7 cellular contexts compared by ENCODE assay signal in the genomic region with DNA sequence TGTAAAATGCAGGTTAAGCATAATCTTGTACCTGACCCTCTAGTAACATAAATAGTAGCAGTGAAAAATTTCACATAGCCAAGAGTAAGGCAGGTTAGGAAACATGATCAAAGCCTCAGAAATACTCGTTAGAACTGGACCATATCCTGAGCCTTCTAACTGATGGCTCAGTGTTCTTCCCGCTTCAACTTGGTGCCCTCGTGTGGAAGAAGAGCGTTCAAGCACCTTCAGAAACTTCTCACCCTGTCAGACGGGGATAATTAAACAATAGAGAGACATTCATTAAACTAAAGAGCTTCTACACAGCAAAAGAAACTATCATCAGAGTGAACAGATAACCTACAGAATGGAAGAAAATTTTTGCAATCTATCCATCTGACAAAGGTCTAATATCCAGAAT.
DNase-seq lines count a peak whose midpoint lies in the region; ATAC-seq and TF ChIP-seq lines count a peak whose summit lies in the region.

No MANE protein-coding gene starts in this region.

- no peak for TF ChIP-seq EP300 in Ishikawa (IDR thresholded peaks at IDR 0.05; ENCODE audit: borderline replicate concordance)
- TF ChIP-seq EP300 in SK-N-SH (IDR thresholded peaks at IDR 0.05; ENCODE audit: borderline replicate concordance in 1 of 2, low read depth in 1 of 2, low read length in 1 of 2), result no peak
- TF ChIP-seq EP300 in esophagus muscularis mucosa (IDR thresholded peaks at IDR 0.05), result no peak

- POLR2A ChIA-PET in SK-N-SH (lab: Yijun Ruan, JAX), result no interaction called here

- H3K79me2 ChIP-seq in SK-N-SH (ENCODE audit: insufficient read depth), result no peaks in the 10 kb centered on the region

- no peaks in the 10 kb centered on the region for H3K9me2 ChIP-seq in SK-N-SH

- no peak overlapping the region for H3K4me3 ChIP-seq in SK-N-SH (ENCODE audit: low read depth in 2 of 2, low read length in 1 of 2)
- no peak overlapping the region for H3K4me3 ChIP-seq in esophagus muscularis mucosa
- no peak overlapping the region for H3K4me3 ChIP-seq in retinal pigment epithelial cell (ENCODE audit: low read length)

- TF ChIP-seq CTCF in SK-N-SH (IDR thresholded peaks at IDR 0.05) (peak; percentile 61), esophagus muscularis mucosa (IDR thresholded peaks at IDR 0.05) (peak; percentile 22 to 55 (median 24)), retinal pigment epithelial cell (conservative IDR thresholded peaks at IDR 0.05; ENCODE audit: low read depth, low read length) (peak; percentile 76)

- H3K27me3 ChIP-seq in SK-N-SH (ENCODE audit: insufficient read depth) (no peaks in the 10 kb centered on the region), esophagus muscularis mucosa (no peaks in the 10 kb centered on the region)

- DNase-seq in ELR (ENCODE audit: low read depth), result peak; percentile 58
- DNase-seq in SK-N-SH, result peak; percentile 53
- peak; percentile 24 for DNase-seq in esophagus muscularis mucosa (ENCODE audit: extremely low spot score)
- DNase-seq in retinal pigment epithelial cell (ENCODE audit: low read depth), result no peak
- no peak for DNase-seq in globus pallidus (ENCODE audit: low spot score)

- no peak overlapping the region for H2AFZ ChIP-seq in SK-N-SH (ENCODE audit: low read depth)

- WGBS in SK-N-SH (ENCODE audit: low lambda C conversion rate), result 21% methylated on average over 5 of the region's 5 CpGs
- 24% methylated on average over 5 of the region's 5 CpGs for WGBS in esophagus muscularis mucosa

- H3K4me2 ChIP-seq in SK-N-SH, result no peak overlapping the region

- CTCF ChIA-PET in SK-N-SH (lab: Yijun Ruan, JAX), result interaction anchor here (0.5 to 3.8 kb wide), 48 partner anchors 9 to 1271 kb away, joined by 3 to 36 read pairs (median 4); partner anchors contain the start of gene MYOF

- H3K27ac ChIP-seq in SK-N-SH (ENCODE audit: low read depth in 2 of 2, low read length in 1 of 2) (no peak overlapping the region), esophagus muscularis mucosa (replicated peaks in 1 of 4) (no peak overlapping the region)

- H4K20me1 ChIP-seq in SK-N-SH (ENCODE audit: insufficient read depth), result no peaks in the 10 kb centered on the region

- peaks cover 36% of the 10 kb centered on the region for H3F3A ChIP-seq in SK-N-SH (replicated peaks; ENCODE audit: insufficient read depth)

- H3K9ac ChIP-seq in SK-N-SH, result no peak overlapping the region

- H3K9me3 ChIP-seq in SK-N-SH (no peaks in the 10 kb centered on the region), esophagus muscularis mucosa (peaks cover 0 to 4% (median 2%) of the 10 kb centered on the region in 4 donors)

- intact Hi-C loops in esophagus muscularis mucosa (cut with DNase I), result loop anchor here (10.0 kb wide), 1 partner anchor 273 kb away; no protein-coding TSS in a partner anchor

- TF ChIP-seq RAD21 in Ishikawa (IDR thresholded peaks at IDR 0.05; ENCODE audit: low read depth) (peak; percentile 58), SK-N-SH (IDR thresholded peaks at IDR 0.05; ENCODE audit: low read length) (peak; percentile 72)

- no peak for ATAC-seq in HG03442 (IDR thresholded peaks at IDR 0.05; ENCODE audit: unreplicated experiment)

- H3K36me3 ChIP-seq in SK-N-SH (replicated peaks in 1 of 2; ENCODE audit: control insufficient read depth in 1 of 2, insufficient read depth in 2 of 2, low read length in 1 of 2), result peaks cover 55 to 81% of the 10 kb centered on the region in 2 experiments
- peaks cover 71 to 98% (median 75%) of the 10 kb centered on the region in 4 donors for H3K36me3 ChIP-seq in esophagus muscularis mucosa

- no peak for TF ChIP-seq POLR2A in esophagus muscularis mucosa (IDR thresholded peaks at IDR 0.05; ENCODE audit: low read depth)

- no peaks in the 10 kb centered on the region for H3K4me1 ChIP-seq in SK-N-SH (ENCODE audit: control insufficient read depth in 1 of 2, insufficient read depth in 2 of 2, low read depth in 1 of 2, low read length in 1 of 2)
- H3K4me1 ChIP-seq in esophagus muscularis mucosa, result no peaks in the 10 kb centered on the region

TF ChIP-seq in Ishikawa, 13 proteins besides CTCF, POLR2A, EP300 and RAD21:
- TF ChIP-seq YY1 (IDR thresholded peaks at IDR 0.05; ENCODE audit: low read depth) (no peak), ZBTB7A (IDR thresholded peaks at IDR 0.05; ENCODE audit: low read depth) (no peak), MAX (IDR thresholded peaks at IDR 0.05) (no peak), NFIC (IDR thresholded peaks at IDR 0.05) (no peak), TEAD4 (IDR thresholded peaks at IDR 0.05) (no peak), REST (IDR thresholded peaks at IDR 0.05; ENCODE audit: low read depth) (no peak), EGR1 (IDR thresholded peaks at IDR 0.05) (no peak)

TF ChIP-seq in SK-N-SH, 30 proteins besides CTCF, POLR2A, EP300 and RAD21:
- TF ChIP-seq SMC3 (IDR thresholded peaks at IDR 0.05; ENCODE audit: low read depth, low read length) (peak; percentile 53), TEAD4 (IDR thresholded peaks at IDR 0.05; ENCODE audit: borderline replicate concordance, insufficient read depth) (no peak), YY1 (IDR thresholded peaks at IDR 0.05; ENCODE audit: low read depth) (no peak), RFX5 (IDR thresholded peaks at IDR 0.05; ENCODE audit: low read length) (no peak)

Comparison
In these comparisons a context has a peak if more than half of its experiments do, and no peak if none do; other contexts are left out.
1. DNase-seq: peak in ELR (single experiment), SK-N-SH (single experiment) and esophagus muscularis mucosa (single experiment); none in retinal pigment epithelial cell (single experiment) and globus pallidus (single experiment).
2. CTCF ChIP-seq: peak in every context shown above with its lines; median percentile 76 in retinal pigment epithelial cell; 61 in SK-N-SH; 24 in esophagus muscularis mucosa.